Comparison of ENCODE assay signal across 9 cellular contexts in the genomic region with DNA sequence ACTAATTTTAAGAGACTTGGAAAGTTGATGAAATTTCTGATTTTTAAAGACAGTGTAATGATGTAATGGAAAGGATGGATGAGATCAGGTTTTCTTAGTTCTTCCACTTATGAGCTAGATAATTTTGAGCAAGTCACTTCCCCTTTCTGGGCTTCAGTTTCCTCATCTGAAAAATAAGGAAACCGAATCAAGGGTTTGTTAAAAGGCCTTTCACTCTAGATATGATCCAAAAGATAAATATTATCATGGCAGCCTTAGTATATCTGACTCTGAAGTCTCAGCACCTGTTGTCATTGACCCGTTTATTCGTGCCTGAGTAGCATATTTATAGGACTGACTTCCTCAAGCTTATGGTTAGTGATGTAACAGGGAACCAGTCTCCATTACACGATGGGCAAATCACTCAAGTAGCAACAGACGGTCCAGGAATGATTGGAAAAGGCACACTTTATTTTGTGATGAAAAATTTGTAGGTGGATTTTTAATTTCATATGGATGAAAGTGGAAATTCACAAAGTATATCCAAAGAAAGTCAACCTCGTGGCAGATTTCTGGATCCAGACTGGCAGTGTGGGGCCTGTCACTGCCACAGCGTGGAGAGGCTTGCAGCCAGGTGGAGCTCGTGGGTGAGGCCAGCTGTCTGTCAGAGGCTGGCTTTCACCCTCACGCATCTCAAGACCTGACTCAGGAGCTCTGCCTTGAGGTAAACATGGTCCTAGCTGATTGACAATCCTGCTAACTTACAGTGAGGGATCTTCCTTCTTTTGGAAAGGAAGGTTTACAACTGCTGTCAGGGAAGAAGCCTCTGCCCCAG.
A peak's percentile ranks its signal among the peaks of the same experiment; 100 is the strongest.
DNase-seq lines count a peak whose midpoint lies in the region; ATAC-seq and TF ChIP-seq lines count a peak whose summit lies in the region.
"Had no signal": no experiment of that assay in that cellular context is flagged by ENCODE, and none has a peak within 500 bp of the region (broad histone marks: within the 10 kb centered on the region; RNA-seq: fewer than 3 reads in every experiment).

No MANE protein-coding gene starts in this region.

- no peak overlapping the region for H3K4me2 ChIP-seq in MM.1S (ENCODE audit: low read depth, low read length)

- 57 to 70% methylated on average over 9 of the region's 9 CpGs for WGBS in esophagus squamous epithelium, 2 donors

- H3F3A ChIP-seq in MM.1S (ENCODE audit: insufficient read depth, low read length) = no peaks in the 10 kb centered on the region

- H3K4me1 ChIP-seq in esophagus squamous epithelium (peaks cover 0 to 3% (median 0%) of the 10 kb centered on the region in 3 donors), MM.1S (ENCODE audit: low read length) (no peaks in the 10 kb centered on the region)

- ATAC-seq in GM18505 (IDR thresholded peaks at IDR 0.05; ENCODE audit: unreplicated experiment) (peak; percentile 43), HG03103 (IDR thresholded peaks at IDR 0.05; ENCODE audit: low read depth, unreplicated experiment) (peak; percentile 53)

- no peaks in the 10 kb centered on the region for H3K36me3 ChIP-seq in WERI-Rb-1
- H3K36me3 ChIP-seq in esophagus squamous epithelium = no peaks in the 10 kb centered on the region
- no peaks in the 10 kb centered on the region for H3K36me3 ChIP-seq in MM.1S (replicated peaks; ENCODE audit: insufficient read depth, low read length)
- H3K36me3 ChIP-seq: cardiac muscle cell had no signal

- no peaks in the 10 kb centered on the region for H3K9me2 ChIP-seq in MM.1S (replicated peaks; ENCODE audit: insufficient read depth, low read length)

- H3K27ac ChIP-seq in WERI-Rb-1 (no peak overlapping the region), esophagus squamous epithelium (no peak overlapping the region), MM.1S (ENCODE audit: low read length) (no peak overlapping the region)
- H3K27ac ChIP-seq: cardiac muscle cell had no signal

- DNase-seq in CD1c-positive myeloid dendritic cell (ENCODE audit: extremely low spot score) (peak; percentile 92), WERI-Rb-1 (peak; percentile 17), esophagus squamous epithelium (lab: John Stamatoyannopoulos, UW) (no peak), globus pallidus (ENCODE audit: low spot score) (no peak), MM.1S (no peak), superior temporal gyrus (ENCODE audit: extremely low spot score) (no peak)

- TF ChIP-seq POLR2A in GM18505 (IDR thresholded peaks at IDR 0.05; ENCODE audit: borderline replicate concordance, extremely low read depth, insufficient read depth, insufficient read length) = no peak
- TF ChIP-seq POLR2A in esophagus squamous epithelium (IDR thresholded peaks at IDR 0.05) = no peak

- TF ChIP-seq CTCF in WERI-Rb-1 (IDR thresholded peaks at IDR 0.05; ENCODE audit: low read depth, low read length) = peak; percentile 46
- no peak for TF ChIP-seq CTCF in esophagus squamous epithelium (IDR thresholded peaks at IDR 0.05)
- TF ChIP-seq CTCF in MM.1S (IDR thresholded peaks at IDR 0.05; ENCODE audit: low read length) = no peak

- H2AFZ ChIP-seq in MM.1S (ENCODE audit: low read length) = no peak overlapping the region

- no peaks in the 10 kb centered on the region for H3K79me2 ChIP-seq in MM.1S (ENCODE audit: low read length)

- no peak overlapping the region for H3K9ac ChIP-seq in MM.1S (ENCODE audit: low read length)

- H4K20me1 ChIP-seq in MM.1S (ENCODE audit: insufficient read depth, low read length) = no peaks in the 10 kb centered on the region

- intact Hi-C loops in esophagus squamous epithelium (cut with DNase I) = no loop called here

- H3K27me3 ChIP-seq in WERI-Rb-1 (ENCODE audit: insufficient read depth, low read depth, severe bottlenecking) (no peaks in the 10 kb centered on the region), esophagus squamous epithelium (no peaks in the 10 kb centered on the region), MM.1S (replicated peaks; ENCODE audit: insufficient read depth, low read length) (no peaks in the 10 kb centered on the region)
- H3K27me3 ChIP-seq: cardiac muscle cell had no signal

- H3K4me3 ChIP-seq in WERI-Rb-1 (ENCODE audit: low read depth, low read length) (no peak overlapping the region), esophagus squamous epithelium (no peak overlapping the region), MM.1S (ENCODE audit: low read length) (no peak overlapping the region)
- H3K4me3 ChIP-seq: cardiac muscle cell had no signal

- H3K9me3 ChIP-seq in WERI-Rb-1 (ENCODE audit: severe bottlenecking) = no peaks in the 10 kb centered on the region
- H3K9me3 ChIP-seq in esophagus squamous epithelium = no peaks in the 10 kb centered on the region
- H3K9me3 ChIP-seq in MM.1S (replicated peaks; ENCODE audit: insufficient read depth, low read length) = no peaks in the 10 kb centered on the region

Comparison
In these comparisons a context has a peak if more than half of its experiments do, and no peak if none do; other contexts are left out.
1. DNase-seq: peak in CD1c-positive myeloid dendritic cell (single experiment) and WERI-Rb-1 (single experiment); none in esophagus squamous epithelium (single experiment), globus pallidus (single experiment), MM.1S (single experiment) and superior temporal gyrus (single experiment).